In the genomic region with DNA sequence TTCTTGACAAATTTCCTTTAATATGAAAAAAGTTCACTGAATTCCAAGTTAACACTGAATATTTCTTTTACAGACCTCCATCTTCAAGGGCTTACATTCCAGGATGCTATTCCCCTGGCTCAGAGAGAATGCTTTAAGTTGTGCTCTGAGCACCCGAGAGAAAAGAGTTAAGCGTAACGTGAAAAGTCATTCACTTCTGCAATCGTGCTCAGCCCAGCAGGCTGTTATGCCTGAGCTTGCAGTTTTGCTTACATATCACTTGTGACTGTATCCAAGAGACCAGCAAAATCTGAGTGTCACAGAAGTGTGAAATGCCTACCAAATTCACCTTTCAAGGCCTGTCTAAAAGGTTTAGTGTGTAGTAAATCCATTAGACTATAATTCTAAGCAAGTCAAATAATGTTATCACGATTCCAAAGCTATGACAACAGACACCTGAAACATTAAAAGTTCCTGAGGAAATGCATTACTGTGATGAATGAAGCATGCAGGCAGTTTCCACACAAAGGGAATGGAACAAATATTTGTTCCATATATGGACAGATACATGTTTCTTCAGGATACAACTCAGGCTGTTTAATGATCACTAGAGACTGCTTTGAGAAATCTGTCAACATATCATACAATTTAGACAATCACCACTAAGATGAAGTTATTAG, we compare ENCODE assay signal across 9 cellular contexts. TPM values are rescaled to one million over a fixed set of nuclear protein-coding genes. Genes with fewer than 3 reads are reported as not detected.
DNase-seq lines count a peak whose midpoint lies in the region; ATAC-seq, FAIRE-seq and TF ChIP-seq lines count a peak whose summit lies in the region.
"Had no signal": no experiment of that assay in that cellular context is flagged by ENCODE, and none has a peak within 500 bp of the region (broad histone marks: within the 10 kb centered on the region; RNA-seq: fewer than 3 reads in every experiment).

No MANE protein-coding gene starts in this region.

- H3K9ac ChIP-seq in keratinocyte (ENCODE audit: control insufficient read depth, extremely low read depth, insufficient read depth, low read length) = peak overlapping the region; percentile 43

- no peak for TF ChIP-seq CTCF in astrocyte of the spinal cord (IDR thresholded peaks at IDR 0.05; ENCODE audit: low read depth, low read length)
- no peak for TF ChIP-seq CTCF in keratinocyte (optimal IDR thresholded peaks at IDR 0.05 in 1 of 3, IDR thresholded peaks at IDR 0.05 in 1 of 3, conservative IDR thresholded peaks at IDR 0.05 in 1 of 3; ENCODE audit: extremely low read depth in 1 of 3, insufficient read depth in 2 of 3, low read length in 3 of 3)
- no peak for TF ChIP-seq CTCF in spleen (IDR thresholded peaks at IDR 0.05 in 8 of 11, conservative IDR thresholded peaks at IDR 0.05 in 3 of 11)
- TF ChIP-seq CTCF in GM10266 (IDR thresholded peaks at IDR 0.05; ENCODE audit: control insufficient read depth, insufficient read depth, low read depth, missing control alignments) = no peak

- intact Hi-C loops in spleen (cut with DNase I; ENCODE audit: low total_unique reads) = no loop called here

- peaks cover 12% of the 10 kb centered on the region for H3K9me1 ChIP-seq in keratinocyte (ENCODE audit: control insufficient read depth, extremely low read depth, insufficient read depth, low read length)

- H2AFZ ChIP-seq in keratinocyte (ENCODE audit: control insufficient read depth, low read length) = no peak overlapping the region

- H3K27me3 ChIP-seq in keratinocyte (ENCODE audit: control insufficient read depth, extremely low read depth, insufficient read depth, low read length) (no peaks in the 10 kb centered on the region), spleen (replicated peaks in 1 of 7) (no peaks in the 10 kb centered on the region)

- peaks cover 100% of the 10 kb centered on the region for H3K79me2 ChIP-seq in keratinocyte (ENCODE audit: control insufficient read depth, insufficient read depth, low read length)

- 29 to 38% (median 31%) methylated on average over 5 of the region's 5 CpGs for WGBS in spleen, 5 donors

- H3K4me2 ChIP-seq in keratinocyte (ENCODE audit: control insufficient read depth, extremely low read depth, insufficient read depth, low read depth, low read length) = peak overlapping the region; percentile 67

- H3K4me3 ChIP-seq in astrocyte of the spinal cord (ENCODE audit: low read depth, low read length) (no peak overlapping the region), keratinocyte (ENCODE audit: control insufficient read depth in 2 of 3, extremely low read depth in 1 of 3, insufficient read depth in 2 of 3, low read depth in 1 of 3, low read length in 3 of 3) (peak overlapping the region in 1 of 3 experiments; percentile 20), spleen (peak overlapping the region in 1 of 8 donors; percentile 17)

- H3K4me1 ChIP-seq in keratinocyte (ENCODE audit: control insufficient read depth, extremely low read depth, insufficient read depth, low read length) (peaks cover 54% of the 10 kb centered on the region), spleen (peaks cover 47 to 79% (median 53%) of the 10 kb centered on the region in 6 donors)

- in situ Hi-C loops in astrocyte of the spinal cord (cut with HindIII; ENCODE audit: low sequenced_read_pairs) = no loop called here

- H3K36me3 ChIP-seq in keratinocyte (ENCODE audit: control insufficient read depth in 2 of 2, extremely low read depth in 1 of 2, insufficient read depth in 2 of 2, low read length in 2 of 2) (peaks cover 8 to 42% of the 10 kb centered on the region in 2 experiments), spleen (peaks cover 0 to 32% (median 10%) of the 10 kb centered on the region in 6 donors)

- peak; percentile 39 for FAIRE-seq in keratinocyte (lab: Jason Lieb, UNC)

- peaks cover 71% of the 10 kb centered on the region for H4K20me1 ChIP-seq in keratinocyte (ENCODE audit: control insufficient read depth, extremely low read depth, insufficient read depth, low read length)

- H3K27ac ChIP-seq in keratinocyte (ENCODE audit: control insufficient read depth, insufficient read depth, low read length) = peak overlapping the region; percentile 36
- H3K27ac ChIP-seq in spleen = peak overlapping the region; percentile 50 to 84 (median 76)

- dilution Hi-C loops in keratinocyte (cut with MboI; ENCODE audit: extremely low pct_ligation_motif_present, low sequenced_read_pairs) = no loop called here

- peak; percentile 59 for DNase-seq in astrocyte of the spinal cord (ENCODE audit: low read depth, low spot score)
- no peak for DNase-seq in keratinocyte (ENCODE audit: low read depth, low spot score)
- DNase-seq in spleen = peak; percentile 47
- no peak for DNase-seq in NCI-H2227 (lab: John Stamatoyannopoulos, UW; ENCODE audit: unreplicated experiment)
- no peak for DNase-seq in GM10266 (ENCODE audit: extremely low spot score)
- DNase-seq: stimulated activated naive CD4-positive, alpha-beta T cell treated with Interleukin-2 at 50 U/mL for 16 hours had no signal

- no peak for TF ChIP-seq POLR2A in spleen (IDR thresholded peaks at IDR 0.05)

- ATAC-seq in HG02759 (IDR thresholded peaks at IDR 0.05; ENCODE audit: unreplicated experiment) (peak; percentile 38), HG02623 (IDR thresholded peaks at IDR 0.05; ENCODE audit: unreplicated experiment) (no peak), GM18520 (IDR thresholded peaks at IDR 0.05; ENCODE audit: unreplicated experiment) (no peak)

- H3K9me3 ChIP-seq in keratinocyte (ENCODE audit: control insufficient read depth, low read depth, low read length) (no peaks in the 10 kb centered on the region), spleen (no peaks in the 10 kb centered on the region)

RNA-seq across cellular contexts. Expression of a gene that starts 20.1 kb away (rescaled TPM):
- 1,026 to 1,445 TPM (median 1,030 TPM) in 3 replicates for polyA plus RNA-seq in keratinocyte
- 511 TPM for polyA plus RNA-seq in keratinocyte (2011; ENCODE audit: low read depth)
- 420 and 664 TPM in 2 replicates for polyA plus RNA-seq in keratinocyte (2011; cell fraction: cytosol; rRNA removed)
- 1,436 and 2,106 TPM in 2 replicates for polyA plus RNA-seq in keratinocyte (2011; cell fraction: nucleus; rRNA removed)
- 328 and 1,010 TPM in 2 replicates for polyA plus RNA-seq in keratinocyte (2012; ENCODE audit: low replicate concordance)
- 361 to 979 TPM (median 522 TPM) in 3 replicates for polyA minus RNA-seq in keratinocyte
- 475 TPM for polyA minus RNA-seq in keratinocyte (2011; cell fraction: cytosol; rRNA and poly(A)+ RNA removed)
- polyA minus RNA-seq in keratinocyte (2011; cell fraction: nucleus; rRNA and poly(A)+ RNA removed) = 1,567 and 2,524 TPM in 2 replicates
- 100 to 1,000 TPM; 242 to 555 (median 365) TPM for total RNA-seq in spleen
- polyA plus RNA-seq in spleen = 10 to 100 TPM; 31.5 to 65.3 (median 54.3) TPM

Comparison
In these comparisons a context has a peak if more than half of its experiments do, and no peak if none do; other contexts are left out.
1. DNase-seq: peak in astrocyte of the spinal cord (single experiment) and spleen (single experiment); none in keratinocyte (single experiment), NCI-H2227 (single experiment) and GM10266 (single experiment).
2. RNA of a gene that starts 20.1 kb away (polyA plus RNA-seq): 328 to 2,106 TPM in keratinocyte; 31.5 to 65.3 TPM in spleen; every median in the first group is over 4 times any median in the second.